21 cellular contexts compared by ENCODE assay signal in genomic region chr5:143955140-143955539, GRCh38.
A peak's percentile ranks its signal among the peaks of the same experiment; 100 is the strongest.
DNase-seq lines count a peak whose midpoint lies in the region; ATAC-seq and TF ChIP-seq lines count a peak whose summit lies in the region.
"Had no signal": no experiment of that assay in that cellular context is flagged by ENCODE, and none has a peak within 500 bp of the region (broad histone marks: within the 10 kb centered on the region; RNA-seq: fewer than 3 reads in every experiment).

No MANE protein-coding gene starts in this region.

- peak; percentile 46 for ATAC-seq in aorta (ENCODE audit: low FRiP score)
- no peak for ATAC-seq in gastroesophageal sphincter
- ATAC-seq: left lung; stimulated activated naive CD8-positive, alpha-beta T cell treated with anti-CD3 and anti-CD28 coated beads, Interleukin-15, Interleukin-2, amounts not matched to agents 100 U/mL and 50 U/mL, for 24 hours had no signal

- H3K9me3 Mint-ChIP-seq in HFFc6 (no peaks in the 10 kb centered on the region), chondrocyte (ENCODE audit: low read depth) (no peaks in the 10 kb centered on the region)

- H3K27ac ChIP-seq in aorta (ENCODE audit: low read depth in 1 of 2, low read length in 2 of 2) (no peak overlapping the region), gastroesophageal sphincter (no peak overlapping the region)
- H3K27ac ChIP-seq: BLaER1 treated with 17β-estradiol and CSF1 and Interleukin-3, amounts not matched to agents 10 nM and 100 nM; coronary artery; left lung; ovary; sigmoid colon had no signal

- H3K9me3 ChIP-seq in aorta (ENCODE audit: control insufficient read depth, low read length) = no peaks in the 10 kb centered on the region
- no peaks in the 10 kb centered on the region for H3K9me3 ChIP-seq in gastroesophageal sphincter
- H3K9me3 ChIP-seq: left lung, ovary, sigmoid colon had no signal

- H3K27ac Mint-ChIP-seq in HFFc6 = peak overlapping the region; percentile 53; the same call in 1 of the 2 replicates
- peak overlapping the region; percentile 78 for H3K27ac Mint-ChIP-seq in chondrocyte (ENCODE audit: unreplicated experiment)

- H3K4me1 ChIP-seq in aorta (ENCODE audit: control insufficient read depth in 1 of 2, insufficient read depth in 2 of 2, low read length in 2 of 2) (no peaks in the 10 kb centered on the region), gastroesophageal sphincter (no peaks in the 10 kb centered on the region)
- H3K4me1 ChIP-seq: left lung, sigmoid colon had no signal

- no peak for TF ChIP-seq EP300 in gastroesophageal sphincter (IDR thresholded peaks at IDR 0.05)

- H3K27me3 Mint-ChIP-seq in HFFc6 (ENCODE audit: insufficient read depth) (no peaks in the 10 kb centered on the region; the same call in 1 of the 2 replicates), chondrocyte (ENCODE audit: low read depth) (no peaks in the 10 kb centered on the region)

- no peaks in the 10 kb centered on the region for H3K36me3 ChIP-seq in aorta (ENCODE audit: control insufficient read depth in 1 of 2, insufficient read depth in 2 of 2, low read length in 1 of 2)
- no peaks in the 10 kb centered on the region for H3K36me3 ChIP-seq in gastroesophageal sphincter
- H3K36me3 ChIP-seq: BLaER1 treated with 17β-estradiol and CSF1 and Interleukin-3, amounts not matched to agents 10 nM and 100 nM; left lung; ovary; sigmoid colon had no signal

- H3K27me3 ChIP-seq in aorta (ENCODE audit: control insufficient read depth in 1 of 2, insufficient read depth in 2 of 2, low read length in 1 of 2) (no peaks in the 10 kb centered on the region), gastroesophageal sphincter (no peaks in the 10 kb centered on the region)
- H3K27me3 ChIP-seq: BLaER1 treated with 17β-estradiol and CSF1 and Interleukin-3, amounts not matched to agents 10 nM and 100 nM; left lung; ovary; sigmoid colon had no signal

- DNase-seq in HFFc6 (no peak), chondrocyte (ENCODE audit: low spot score) (no peak), iris pigment epithelial cell (ENCODE audit: low read depth) (peak; percentile 58), aorta (no peak), activated gamma-delta T cell treated with Interleukin-2 at 50 U/mL for 16 hours (no peak), posterior cingulate gyrus (no peak)
- DNase-seq: activated CD4-positive, alpha-beta T cell treated with anti-CD3 and anti-CD28 coated beads, Interleukin-2, amount 50 U/mL, for 1 hour; activated CD8-positive, alpha-beta memory T cell treated with anti-CD3 and anti-CD28 coated beads, Interleukin-2, amount 50 U/mL, for 4 hours; HCEC 1CT; NCI-H1417 treated with DMSO at 0.1 percent for 48 hours; NCI-H69; ovary; SIG-M5; sigmoid colon; stimulated activated CD4-positive, alpha-beta T cell treated with anti-CD3 and anti-CD28 coated beads, Interleukin-1b, Interleukin-23, amount 100 ng/mL, for 48 hours; stimulated activated naive CD8-positive, alpha-beta T cell treated with anti-CD3 and anti-CD28 coated beads, Interleukin-15, Interleukin-2, amounts not matched to agents 100 U/mL and 50 U/mL, for 24 hours; trophoblast cell had no signal

- H3K4me3 ChIP-seq in aorta (ENCODE audit: low read length in 2 of 2) = no peak overlapping the region
- H3K4me3 ChIP-seq in gastroesophageal sphincter = no peak overlapping the region
- H3K4me3 ChIP-seq: BLaER1 treated with 17β-estradiol and CSF1 and Interleukin-3, amounts not matched to agents 10 nM and 100 nM; coronary artery; left lung; ovary; sigmoid colon had no signal

- no peak for TF ChIP-seq POLR2A in gastroesophageal sphincter (IDR thresholded peaks at IDR 0.05)

- TF ChIP-seq CTCF in HFFc6 (IDR thresholded peaks at IDR 0.05) (no peak), chondrocyte (IDR thresholded peaks at IDR 0.05) (no peak), gastroesophageal sphincter (IDR thresholded peaks at IDR 0.05) (no peak)

- peaks cover 30% of the 10 kb centered on the region for H3K4me1 Mint-ChIP-seq in HFFc6 (ENCODE audit: low read depth)
- H3K4me1 Mint-ChIP-seq in chondrocyte (ENCODE audit: low read depth) = peaks cover 6% of the 10 kb centered on the region

- H3K4me3 Mint-ChIP-seq in HFFc6 (no peak overlapping the region), chondrocyte (ENCODE audit: unreplicated experiment) (no peak overlapping the region)

- peaks cover 8% of the 10 kb centered on the region; the same call in 1 of the 2 replicates for H3K36me3 Mint-ChIP-seq in HFFc6 (ENCODE audit: low read depth)
- H3K36me3 Mint-ChIP-seq in chondrocyte (ENCODE audit: low read depth) = no peaks in the 10 kb centered on the region

- 6 to 19% methylated on average over 2 of the region's 2 CpGs for WGBS in aorta, 2 donors
- 36 to 43% methylated on average over 2 of the region's 2 CpGs for WGBS in gastroesophageal sphincter (ENCODE audit: low coverage in 1 of 2), 2 donors

- intact Hi-C loops in aorta (cut with DNase I) = no loop called here
- intact Hi-C loops in posterior cingulate gyrus (cut with DNase I) = no loop called here
